ENCODE assay signal across 22 cellular contexts in genomic region chr12:94033767-94034166, GRCh38.
DNase-seq lines count a peak whose midpoint lies in the region; ATAC-seq and TF ChIP-seq lines count a peak whose summit lies in the region.
"Had no signal": no experiment of that assay in that cellular context is flagged by ENCODE, and none has a peak within 500 bp of the region (broad histone marks: within the 10 kb centered on the region; RNA-seq: fewer than 3 reads in every experiment).

No MANE protein-coding gene starts in this region.

- no peak overlapping the region for H3K4me3 ChIP-seq in A673 (ENCODE audit: low read depth, low read length, poor library complexity, severe bottlenecking)
- no peak overlapping the region for H3K4me3 ChIP-seq in colonic mucosa
- H3K4me3 ChIP-seq: BLaER1 treated with 17β-estradiol and CSF1 and Interleukin-3, amounts not matched to agents 10 nM and 100 nM; GM12878; GM23248; K562; PC-9; SJCRH30 had no signal

- intact Hi-C loops in left colon (cut with DNase I, micrococcal nuclease) = no loop called here
- intact Hi-C loops in A673 (cut with micrococcal nuclease; ENCODE audit: unreplicated experiment) = no loop called here
- intact Hi-C loops in colonic mucosa (cut with DNase I) = no loop called here

- ATAC-seq in left colon = peak; percentile 97
- ATAC-seq: GM12878, K562, Right ventricle myocardium inferior had no signal

- CTCF ChIA-PET in activated naive CD4-positive, alpha-beta T cell treated with anti-CD3 and anti-CD28 coated beads, Interleukin-2, amount 10 ng/mL, durations not matched to agents 7 days and 5 days (lab: Charles Lee) = interaction anchor here (1.3 to 2.4 kb wide), 4 partner anchors 9 to 69 kb away, joined by 4 to 7 read pairs (median 4); no protein-coding TSS in a partner anchor
- CTCF ChIA-PET in A673 (lab: Charles Lee) = no interaction called here

- H3K27me3 ChIP-seq in A673 (replicated peaks; ENCODE audit: insufficient read depth, low read depth, low read length, poor library complexity) (no peaks in the 10 kb centered on the region), colonic mucosa (no peaks in the 10 kb centered on the region)
- H3K27me3 ChIP-seq: BLaER1 treated with 17β-estradiol and CSF1 and Interleukin-3, amounts not matched to agents 10 nM and 100 nM; SJCRH30 had no signal

- H3K9me3 ChIP-seq in A673 (ENCODE audit: low read depth, low read length, poor library complexity, severe bottlenecking) (no peaks in the 10 kb centered on the region), colonic mucosa (no peaks in the 10 kb centered on the region)
- H3K9me3 ChIP-seq: SJCRH30 had no signal

- no peak overlapping the region for H3K9ac ChIP-seq in colonic mucosa (ENCODE audit: low read depth in 2 of 2, low read length in 2 of 2)
- H3K9ac ChIP-seq: BLaER1 treated with 17β-estradiol and CSF1 and Interleukin-3, amounts not matched to agents 10 nM and 100 nM; GM23248 had no signal

- peaks cover 46% of the 10 kb centered on the region for H3K9me3 Mint-ChIP-seq in activated naive CD4-positive, alpha-beta T cell treated with anti-CD3 and anti-CD28 coated beads, Interleukin-2, amount 10 ng/mL, durations not matched to agents 7 days and 5 days

- no peak overlapping the region for H3K4me3 Mint-ChIP-seq in activated naive CD4-positive, alpha-beta T cell treated with anti-CD3 and anti-CD28 coated beads, Interleukin-2, amount 10 ng/mL, durations not matched to agents 7 days and 5 days

- no TSS peak for BruUV-seq in A673 (replicated peaks; lab: Mats Ljungman, UMichigan)

- no peak for TF ChIP-seq CTCF in A673 (conservative IDR thresholded peaks at IDR 0.05; ENCODE audit: low read depth, low read length)
- no peak for TF ChIP-seq CTCF in colonic mucosa (IDR thresholded peaks at IDR 0.05)

- peaks cover 45% of the 10 kb centered on the region for H3K36me3 Mint-ChIP-seq in activated naive CD4-positive, alpha-beta T cell treated with anti-CD3 and anti-CD28 coated beads, Interleukin-2, amount 10 ng/mL, durations not matched to agents 7 days and 5 days

- H3K27me3 Mint-ChIP-seq in activated naive CD4-positive, alpha-beta T cell treated with anti-CD3 and anti-CD28 coated beads, Interleukin-2, amount 10 ng/mL, durations not matched to agents 7 days and 5 days = peaks cover under 1% of the 10 kb centered on the region

- no peak overlapping the region for H3K27ac ChIP-seq in A673 (ENCODE audit: low read depth, low read length, poor library complexity, severe bottlenecking)
- H3K27ac ChIP-seq in colonic mucosa = no peak overlapping the region
- H3K27ac ChIP-seq: BLaER1 treated with 17β-estradiol and CSF1 and Interleukin-3, amounts not matched to agents 10 nM and 100 nM; GM23248; PC-9; SJCRH30 had no signal

- peaks cover 49% of the 10 kb centered on the region for H3K4me1 Mint-ChIP-seq in activated naive CD4-positive, alpha-beta T cell treated with anti-CD3 and anti-CD28 coated beads, Interleukin-2, amount 10 ng/mL, durations not matched to agents 7 days and 5 days

- H3K27ac Mint-ChIP-seq in activated naive CD4-positive, alpha-beta T cell treated with anti-CD3 and anti-CD28 coated beads, Interleukin-2, amount 10 ng/mL, durations not matched to agents 7 days and 5 days = peak overlapping the region; percentile 86

- H3K36me3 ChIP-seq in A673 (ENCODE audit: insufficient read depth, low read length, poor library complexity, severe bottlenecking) (no peaks in the 10 kb centered on the region), colonic mucosa (no peaks in the 10 kb centered on the region)
- H3K36me3 ChIP-seq: BLaER1 treated with 17β-estradiol and CSF1 and Interleukin-3, amounts not matched to agents 10 nM and 100 nM; SJCRH30 had no signal

- no peak for DNase-seq in activated naive CD4-positive, alpha-beta T cell treated with anti-CD3 and anti-CD28 coated beads, Interleukin-2, amount 10 ng/mL, durations not matched to agents 7 days and 5 days
- no peak for DNase-seq in activated naive CD4-positive, alpha-beta T cell (lab: John Stamatoyannopoulos, UW)
- DNase-seq in HuH-7 (ENCODE audit: low spot score) (peak; percentile 6), left colon (peak in 1 of 2 donors; percentile 31), A673 (ENCODE audit: low spot score) (no peak), colonic mucosa (no peak)
- DNase-seq in activated CD4-positive, CD25-positive, alpha-beta regulatory T cell treated with anti-CD3 and anti-CD28 coated beads, Interleukin-2, amount 50 U/mL, for 72 hours = no peak
- DNase-seq: AML-193, GM23248, H7, Kasumi-1, NCI-H1092 treated with DMSO at 0.1 percent for 48 hours, NCI-H1436, NCI-H187, NCI-H2171 treated with DMSO at 0.1 percent for 48 hours, NCI-H524, PC-9, SJCRH30 had no signal

- H3K4me1 ChIP-seq in A673 (ENCODE audit: insufficient read depth, low read length, poor library complexity, severe bottlenecking) = no peaks in the 10 kb centered on the region
- no peaks in the 10 kb centered on the region for H3K4me1 ChIP-seq in colonic mucosa
- H3K4me1 ChIP-seq: BLaER1 treated with 17β-estradiol and CSF1 and Interleukin-3, amounts not matched to agents 10 nM and 100 nM; SJCRH30 had no signal

- POLR2A ChIA-PET in A673 (lab: Charles Lee; ENCODE audit: low non-redundant PET) = no interaction called here
